Comparison of ENCODE assay signal across 8 cellular contexts in genomic region chr6:35302604-35303218, GRCh38. TPM values are rescaled to one million over a fixed set of nuclear protein-coding genes. Genes with fewer than 3 reads are reported as not detected.
DNase-seq lines count a peak whose midpoint lies in the region; ATAC-seq and TF ChIP-seq lines count a peak whose summit lies in the region.

No MANE protein-coding gene starts in this region.

- H3K4me3 Mint-ChIP-seq in T-cell, result peak overlapping the region; percentile 86 to 97 (median 92)

- peak overlapping the region; percentile 50 for H3K27ac ChIP-seq in lower lobe of right lung

- DNase-seq in Ammon's horn (ENCODE audit: low spot score) (peak; percentile 55), T-cell (peak; percentile 67 to 90 (median 84)), lower lobe of right lung (peak; percentile 73), cerebellar cortex (ENCODE audit: low spot score) (no peak)
- peak; percentile 80 for DNase-seq in activated naive CD8-positive, alpha-beta T cell treated with anti-CD3 and anti-CD28 coated beads, Interleukin-2, amount 50 U/mL, for 16 hours (ENCODE audit: low read depth, low spot score)
- DNase-seq in stimulated activated CD8-positive, alpha-beta memory T cell treated with anti-CD3 and anti-CD28 coated beads, Interleukin-4, amount 100 ng/mL, for 4 hours (ENCODE audit: low read depth in 2 of 2, low spot score in 1 of 2), result peak; percentile 70 to 83

- TF ChIP-seq CTCF in lower lobe of right lung (IDR thresholded peaks at IDR 0.05), result no peak

- no peaks in the 10 kb centered on the region for H3K9me3 ChIP-seq in lower lobe of right lung

- peak overlapping the region; percentile 22 for H3K4me3 ChIP-seq in lower lobe of right lung

- H3K36me3 ChIP-seq in lower lobe of right lung, result no peaks in the 10 kb centered on the region

- peak overlapping the region; percentile 96 to 97 for H3K27ac Mint-ChIP-seq in T-cell

- H3K27me3 Mint-ChIP-seq in T-cell, result no peaks in the 10 kb centered on the region

- CTCF ChIA-PET in T-cell (lab: Charles Lee), result interaction anchor here (0.6 to 1.6 kb wide), 19 partner anchors 8 to 434 kb away, joined by 3 to 15 read pairs (median 4); partner anchors contain the start of genes ARMC12 (in 1 of the 2), FANCE (in 1 of the 2) and PPARD (in 1 of the 2)

- no peaks in the 10 kb centered on the region for H3K27me3 ChIP-seq in lower lobe of right lung (ENCODE audit: low read depth)

- H3K4me1 ChIP-seq in lower lobe of right lung, result peaks cover 45% of the 10 kb centered on the region

- ATAC-seq in GM19324 (IDR thresholded peaks at IDR 0.05; ENCODE audit: low FRiP score, unreplicated experiment) (peak; percentile 77), HG03432 (IDR thresholded peaks at IDR 0.05; ENCODE audit: unreplicated experiment) (peak; percentile 74), T-cell (replicated peaks in 1 of 4) (peak; percentile 86 to 93 (median 88)), lower lobe of right lung (peak; percentile 73 to 80)

- POLR2A ChIA-PET in T-cell (lab: Charles Lee), result interaction anchor here in 1 of 2 donors (0.6 to 0.7 kb wide), 3 partner anchors 9 to 385 kb away, joined by 3 read pairs; no protein-coding TSS in a partner anchor

- peaks cover 74 to 83% (median 75%) of the 10 kb centered on the region in 3 donors for H3K4me1 Mint-ChIP-seq in T-cell

- intact Hi-C loops in lower lobe of right lung (cut with DNase I), result no loop called here

- H3K36me3 Mint-ChIP-seq in T-cell, result peaks cover 36% of the 10 kb centered on the region

- H3K9me3 Mint-ChIP-seq in T-cell, result no peaks in the 10 kb centered on the region

RNA-seq across cellular contexts. Expression of gene DEF6, which starts 5.1 kb away (rescaled TPM):
- total RNA-seq in T-cell (100 to 1,000 TPM; 221 to 311 (median 298) TPM), lower lobe of right lung (21.5 TPM)

RNA-seq across cellular contexts. Expression of gene PPARD, which starts 39.6 kb away (rescaled TPM):
- total RNA-seq in T-cell, result 10 to 100 TPM; 36.8 to 41.3 (median 37.9) TPM
- 30.2 TPM for total RNA-seq in lower lobe of right lung

RNA-seq across cellular contexts. Expression of gene ZNF76, which starts 43.2 kb away (rescaled TPM):
- total RNA-seq in T-cell (10 to 100 TPM; 72.7 to 91.3 (median 84.8) TPM), lower lobe of right lung (39.4 TPM)
